Comparison of ENCODE assay signal across 10 cellular contexts in the genomic region with DNA sequence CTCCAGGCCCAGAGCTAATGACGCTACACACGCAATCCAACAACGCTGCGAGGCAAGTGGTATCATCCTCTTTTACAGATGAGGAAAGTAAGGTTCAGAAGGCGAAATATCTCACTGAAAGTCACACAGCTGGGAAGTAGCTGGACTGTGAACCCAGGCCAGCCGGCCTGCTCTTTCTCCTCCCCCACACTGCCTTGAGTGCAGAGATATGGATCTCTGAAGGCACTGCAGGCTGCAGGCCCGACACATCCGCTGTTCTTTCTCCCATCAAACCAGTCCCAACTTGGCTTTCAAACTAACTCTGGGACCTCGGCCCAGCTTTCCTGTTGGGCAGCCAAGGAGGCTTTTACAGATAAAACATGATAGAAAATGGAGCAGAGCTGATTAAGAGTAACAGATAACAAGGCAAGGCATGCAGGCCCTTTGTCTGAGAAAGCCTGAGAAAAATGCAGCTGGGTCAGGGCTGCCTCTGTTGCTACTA.
DNase-seq lines count a peak whose midpoint lies in the region; TF ChIP-seq lines count a peak whose summit lies in the region.
"Had no signal": no experiment of that assay in that cellular context is flagged by ENCODE, and none has a peak within 500 bp of the region (broad histone marks: within the 10 kb centered on the region; RNA-seq: fewer than 3 reads in every experiment).

No MANE protein-coding gene starts in this region.

- H3K27ac ChIP-seq in Peyer's patch (peak overlapping the region in 3 of 4 donors; percentile 30 to 69 (median 40)), esophagus squamous epithelium (peak overlapping the region in 3 of 4 donors; percentile 65 to 79 (median 72))
- H3K27ac ChIP-seq: KMS-11 had no signal

- WGBS in esophagus squamous epithelium, 2 donors: 37 to 43% methylated on average over 6 to 9 of the region's 9 CpGs

- H3K9me3 ChIP-seq in Peyer's patch: no peaks in the 10 kb centered on the region
- H3K9me3 ChIP-seq in esophagus squamous epithelium: no peaks in the 10 kb centered on the region

- TF ChIP-seq CTCF in AG10803 (conservative IDR thresholded peaks at IDR 0.05; ENCODE audit: low read length): no peak
- TF ChIP-seq CTCF in Peyer's patch (IDR thresholded peaks at IDR 0.05): no peak
- no peak for TF ChIP-seq CTCF in esophagus squamous epithelium (IDR thresholded peaks at IDR 0.05)

- H3K4me3 ChIP-seq in AG10803 (ENCODE audit: low read length) (no peak overlapping the region), Peyer's patch (no peak overlapping the region), esophagus squamous epithelium (no peak overlapping the region)

- TF ChIP-seq POLR2A in Peyer's patch (IDR thresholded peaks at IDR 0.05) (no peak), esophagus squamous epithelium (IDR thresholded peaks at IDR 0.05) (no peak)

- H3K27me3 ChIP-seq in Peyer's patch: no peaks in the 10 kb centered on the region
- no peaks in the 10 kb centered on the region for H3K27me3 ChIP-seq in esophagus squamous epithelium

- peaks cover 0 to 25% (median 9%) of the 10 kb centered on the region in 4 donors for H3K4me1 ChIP-seq in Peyer's patch
- peaks cover 18 to 47% (median 23%) of the 10 kb centered on the region in 3 donors for H3K4me1 ChIP-seq in esophagus squamous epithelium

- intact Hi-C loops in esophagus squamous epithelium (cut with DNase I): no loop called here

- DNase-seq in AG10803 (ENCODE audit: low read depth) (peak; percentile 21), Peyer's patch (no peak), esophagus squamous epithelium (lab: John Stamatoyannopoulos, UW) (no peak), occipital lobe (lab: John Stamatoyannopoulos, UW) (peak; percentile 5), RKO (ENCODE audit: low spot score) (no peak), HK-2 (ENCODE audit: unreplicated experiment) (no peak)
- no peak for DNase-seq in stimulated activated CD4-positive, alpha-beta T cell treated with anti-CD3 and anti-CD28 coated beads, Interleukin-12 subunit alpha, Interleukin-12 subunit beta, amount 100 ng/mL, for 4 hours
- no peak for DNase-seq in stimulated activated CD4-positive, alpha-beta T cell treated with anti-CD3 and anti-CD28 coated beads, Interleukin-4, amount 100 ng/mL, for 1 hour
- DNase-seq: C1 segment of cervical spinal cord had no signal

- no peaks in the 10 kb centered on the region for H3K36me3 ChIP-seq in Peyer's patch
- H3K36me3 ChIP-seq in esophagus squamous epithelium: no peaks in the 10 kb centered on the region

Comparison
In these comparisons a context has a peak if more than half of its experiments do, and no peak if none do; other contexts are left out.
1. DNase-seq: peak in AG10803 (single experiment) and occipital lobe (single experiment); none in Peyer's patch (0 of 3), esophagus squamous epithelium (single experiment), stimulated activated CD4-positive, alpha-beta T cell treated with anti-CD3 and anti-CD28 coated beads, Interleukin-12 subunit alpha, Interleukin-12 subunit beta, amount 100 ng/mL, for 4 hours (single experiment), RKO (single experiment), stimulated activated CD4-positive, alpha-beta T cell treated with anti-CD3 and anti-CD28 coated beads, Interleukin-4, amount 100 ng/mL, for 1 hour (single experiment) and HK-2 (single experiment).